In the genomic region with DNA sequence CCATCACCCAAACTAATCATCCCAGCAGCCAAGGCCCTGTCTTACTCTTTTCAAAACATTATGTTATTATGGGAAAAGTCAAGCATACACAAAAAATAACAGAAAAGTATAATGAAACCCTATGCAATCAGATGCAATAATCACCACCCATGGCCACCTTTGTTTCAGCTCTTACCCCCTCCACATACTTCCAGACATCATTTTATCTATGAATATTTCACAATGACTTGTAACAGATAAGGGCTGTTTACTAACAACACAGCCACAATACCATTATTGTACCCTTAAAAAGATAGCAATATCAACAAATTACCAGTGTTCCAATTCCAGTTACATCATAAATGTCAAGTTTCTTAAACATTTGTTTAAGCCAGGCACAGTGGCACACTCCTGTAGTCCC, we compare ENCODE assay signal across 1 cellular context.
TF ChIP-seq lines count a peak whose summit lies in the region.

No MANE protein-coding gene starts in this region.

TF ChIP-seq in K562, 482 proteins besides CTCF, POLR2A, EP300 and RAD21:
- TF ChIP-seq, protein P1, sequence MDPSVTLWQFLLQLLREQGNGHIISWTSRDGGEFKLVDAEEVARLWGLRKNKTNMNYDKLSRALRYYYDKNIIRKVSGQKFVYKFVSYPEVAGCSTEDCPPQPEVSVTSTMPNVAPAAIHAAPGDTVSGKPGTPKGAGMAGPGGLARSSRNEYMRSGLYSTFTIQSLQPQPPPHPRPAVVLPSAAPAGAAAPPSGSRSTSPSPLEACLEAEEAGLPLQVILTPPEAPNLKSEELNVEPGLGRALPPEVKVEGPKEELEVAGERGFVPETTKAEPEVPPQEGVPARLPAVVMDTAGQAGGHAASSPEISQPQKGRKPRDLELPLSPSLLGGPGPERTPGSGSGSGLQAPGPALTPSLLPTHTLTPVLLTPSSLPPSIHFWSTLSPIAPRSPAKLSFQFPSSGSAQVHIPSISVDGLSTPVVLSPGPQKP (CRISPR knock-in tag; IDR thresholded peaks at IDR 0.05) = no peak
- TF ChIP-seq CEBPB (tag; IDR thresholded peaks at IDR 0.05) (peak; percentile 59), CEBPG (CRISPR knock-in tag; IDR thresholded peaks at IDR 0.05) (no peak), CEBPG (tag; conservative IDR thresholded peaks at IDR 0.05 in 1 of 2, IDR thresholded peaks at IDR 0.05 in 1 of 2) (peak in 1 of 2 experiments; percentile 66; a peak in 2 of 4 replicates)
- TF ChIP-seq, protein P2, sequence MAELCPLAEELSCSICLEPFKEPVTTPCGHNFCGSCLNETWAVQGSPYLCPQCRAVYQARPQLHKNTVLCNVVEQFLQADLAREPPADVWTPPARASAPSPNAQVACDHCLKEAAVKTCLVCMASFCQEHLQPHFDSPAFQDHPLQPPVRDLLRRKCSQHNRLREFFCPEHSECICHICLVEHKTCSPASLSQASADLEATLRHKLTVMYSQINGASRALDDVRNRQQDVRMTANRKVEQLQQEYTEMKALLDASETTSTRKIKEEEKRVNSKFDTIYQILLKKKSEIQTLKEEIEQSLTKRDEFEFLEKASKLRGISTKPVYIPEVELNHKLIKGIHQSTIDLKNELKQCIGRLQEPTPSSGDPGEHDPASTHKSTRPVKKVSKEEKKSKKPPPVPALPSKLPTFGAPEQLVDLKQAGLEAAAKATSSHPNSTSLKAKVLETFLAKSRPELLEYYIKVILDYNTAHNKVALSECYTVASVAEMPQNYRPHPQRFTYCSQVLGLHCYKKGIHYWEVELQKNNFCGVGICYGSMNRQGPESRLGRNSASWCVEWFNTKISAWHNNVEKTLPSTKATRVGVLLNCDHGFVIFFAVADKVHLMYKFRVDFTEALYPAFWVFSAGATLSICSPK (IDR thresholded peaks at IDR 0.05; ENCODE audit: borderline replicate concordance) = no peak
